In the genomic region with DNA sequence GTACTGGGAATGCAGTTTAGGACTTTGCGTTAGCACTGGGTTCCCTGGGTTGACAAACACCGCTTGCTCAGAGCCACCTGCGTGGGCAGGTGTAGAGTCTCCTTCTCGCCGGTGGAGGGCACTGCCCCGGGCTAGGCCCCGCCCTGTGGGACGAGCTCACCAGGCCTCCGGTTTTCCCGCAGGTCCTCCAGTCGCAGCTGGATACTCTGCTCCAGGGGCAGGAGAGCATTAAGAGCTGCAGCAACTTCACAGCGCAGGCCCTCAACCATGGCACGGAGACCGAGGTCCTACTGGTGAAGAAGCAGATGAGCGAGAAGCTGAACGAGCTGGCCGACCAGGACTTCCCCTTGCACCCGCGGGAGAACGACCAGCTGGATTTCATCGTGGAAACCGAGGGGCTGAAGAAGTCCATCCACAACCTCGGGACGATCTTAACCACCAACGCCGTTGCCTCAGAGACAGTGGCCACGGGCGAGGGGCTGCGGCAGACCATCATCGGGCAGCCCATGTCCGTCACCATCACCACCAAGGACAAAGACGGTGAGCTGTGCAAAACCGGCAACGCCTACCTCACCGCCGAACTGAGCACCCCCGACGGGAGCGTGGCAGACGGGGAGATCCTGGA, we compare ENCODE assay signal across 21 cellular contexts. TPM values are rescaled to one million over a fixed set of nuclear protein-coding genes. Genes with fewer than 3 reads are reported as not detected.
DNase-seq lines count a peak whose midpoint lies in the region; ATAC-seq and TF ChIP-seq lines count a peak whose summit lies in the region.
"Had no signal": no experiment of that assay in that cellular context is flagged by ENCODE, and none has a peak within 500 bp of the region (broad histone marks: within the 10 kb centered on the region; RNA-seq: fewer than 3 reads in every experiment).

No MANE protein-coding gene starts in this region.

- H3F3A ChIP-seq in PC-9 (ENCODE audit: insufficient read depth, low read depth), result peaks cover 11% of the 10 kb centered on the region

- H3K27ac Mint-ChIP-seq in Caco-2 (ENCODE audit: unreplicated experiment) (no peak overlapping the region), progenitor cell of endocrine pancreas (peak overlapping the region; percentile 37), T-cell (no peak overlapping the region)
- no peak overlapping the region for H3K27ac Mint-ChIP-seq in CD8-positive, alpha-beta memory T cell
- H3K27ac Mint-ChIP-seq: activated naive CD8-positive, alpha-beta T cell treated with anti-CD3 and anti-CD28 coated beads, Interleukin-2, amount 50 U/mL, for 24 hours; activated T-helper 17 cell treated with anti-CD3 and anti-CD28 coated beads, Interleukin-2, amount 50 U/mL, for 72 hours; CD4-positive, alpha-beta memory T cell; IgD-negative memory B cell; naive thymus-derived CD4-positive, alpha-beta T cell; stimulated activated memory B cell treated with anti-CD40 and anti-IgM and Interleukin-4, amounts not matched to agents 10 μg/mL and 1 μg/mL and 100 μg/mL, for 72 hours; T-helper 2 cell treated with Interferon-gamma antibody and Interleukin-4, amounts not matched to agents 5 μg/mL and 100 μg/mL, for 36 hours had no signal

- CTCF ChIA-PET in Caco-2 (lab: Charles Lee) (no interaction called here), PC-9 (lab: Charles Lee) (interaction anchor here (0.6 to 0.7 kb wide), 2 partner anchors 41 to 46 kb away, joined by 3 read pairs; no protein-coding TSS in a partner anchor), T-cell (lab: Charles Lee) (no interaction called here)
- CTCF ChIA-PET in CD8-positive, alpha-beta memory T cell (lab: Charles Lee), result no interaction called here

- H3K4me2 ChIP-seq in PC-9, result peak overlapping the region; percentile 61

- ATAC-seq in foreskin keratinocyte, result peak; percentile 79
- no peak for ATAC-seq in GM19351 (IDR thresholded peaks at IDR 0.05; ENCODE audit: unreplicated experiment)
- no peak for ATAC-seq in T-cell (replicated peaks in 1 of 4)
- ATAC-seq: activated CD4-positive, CD25-positive, alpha-beta regulatory T cell treated with anti-CD3 and anti-CD28 coated beads, Interleukin-2, amount 50 U/mL, for 24 hours; activated naive CD8-positive, alpha-beta T cell treated with anti-CD3 and anti-CD28 coated beads, Interleukin-2, amount 50 U/mL, for 24 hours; activated T-helper 17 cell treated with anti-CD3 and anti-CD28 coated beads, Interleukin-2, amount 50 U/mL, for 72 hours; naive thymus-derived CD4-positive, alpha-beta T cell; PC-3; stimulated activated memory B cell treated with anti-CD40 and anti-IgM and Interleukin-4, amounts not matched to agents 10 μg/mL and 1 μg/mL and 100 μg/mL, for 72 hours had no signal

- H3K4me1 ChIP-seq in Caco-2, result no peaks in the 10 kb centered on the region
- H3K4me1 ChIP-seq in PC-9 (replicated peaks; ENCODE audit: insufficient read depth), result peaks cover 41% of the 10 kb centered on the region
- H3K4me1 ChIP-seq in foreskin keratinocyte, result peaks cover 27% of the 10 kb centered on the region
- no peaks in the 10 kb centered on the region for H3K4me1 ChIP-seq in CD8-positive, alpha-beta memory T cell (ENCODE audit: insufficient read depth, low read length)
- H3K4me1 ChIP-seq in thyroid gland, result peaks cover 25 to 39% of the 10 kb centered on the region in 2 donors

- DNase-seq in Caco-2 (no peak), PC-9 (no peak), foreskin keratinocyte (no peak), progenitor cell of endocrine pancreas (ENCODE audit: low spot score, unreplicated experiment) (no peak), thyroid gland (no peak), T-cell (no peak)
- DNase-seq in CD8-positive, alpha-beta memory T cell, result no peak
- DNase-seq: activated naive CD8-positive, alpha-beta T cell treated with anti-CD3 and anti-CD28 coated beads, Interleukin-2, amount 50 U/mL, for 24 hours; CD4-positive, alpha-beta memory T cell; erythroblast; lower lobe of right lung; naive thymus-derived CD4-positive, alpha-beta T cell; NCI-H187 treated with DMSO at 0.1 percent for 48 hours had no signal

- TF ChIP-seq CTCF in Caco-2 (IDR thresholded peaks at IDR 0.05; ENCODE audit: insufficient read depth in 1 of 2, low read depth in 1 of 2, low read length in 1 of 2, severe bottlenecking in 1 of 2, unreplicated experiment in 1 of 2) (no peak), PC-9 (conservative IDR thresholded peaks at IDR 0.05) (no peak), foreskin keratinocyte (conservative IDR thresholded peaks at IDR 0.05) (peak; percentile 53), progenitor cell of endocrine pancreas (IDR thresholded peaks at IDR 0.05; ENCODE audit: unreplicated experiment) (no peak), thyroid gland (IDR thresholded peaks at IDR 0.05) (no peak)

- H3K27me3 Mint-ChIP-seq in Caco-2 (ENCODE audit: insufficient read depth, unreplicated experiment), result no peaks in the 10 kb centered on the region
- H3K27me3 Mint-ChIP-seq in progenitor cell of endocrine pancreas, result no peaks in the 10 kb centered on the region
- H3K27me3 Mint-ChIP-seq in CD8-positive, alpha-beta memory T cell, result peaks cover 7 to 37% of the 10 kb centered on the region in 2 donors
- no peaks in the 10 kb centered on the region for H3K27me3 Mint-ChIP-seq in T-cell
- H3K27me3 Mint-ChIP-seq: activated naive CD8-positive, alpha-beta T cell treated with anti-CD3 and anti-CD28 coated beads, Interleukin-2, amount 50 U/mL, for 24 hours; activated T-helper 17 cell treated with anti-CD3 and anti-CD28 coated beads, Interleukin-2, amount 50 U/mL, for 72 hours; stimulated activated memory B cell treated with anti-CD40 and anti-IgM and Interleukin-4, amounts not matched to agents 10 μg/mL and 1 μg/mL and 100 μg/mL, for 72 hours had no signal

- H3K4me3 ChIP-seq in Caco-2 (ENCODE audit: low read depth, low read length) (no peak overlapping the region), PC-9 (no peak overlapping the region), thyroid gland (replicated peaks in 1 of 3) (no peak overlapping the region)
- H3K4me3 ChIP-seq in CD8-positive, alpha-beta memory T cell (ENCODE audit: low read length), result no peak overlapping the region
- H3K4me3 ChIP-seq: lower lobe of right lung, tibial nerve had no signal

- H3K9me3 ChIP-seq in Caco-2 (peaks cover 4% of the 10 kb centered on the region), PC-9 (ENCODE audit: insufficient read depth, low read depth) (no peaks in the 10 kb centered on the region), thyroid gland (no peaks in the 10 kb centered on the region)
- no peaks in the 10 kb centered on the region for H3K9me3 ChIP-seq in CD8-positive, alpha-beta memory T cell (ENCODE audit: low read length)
- H3K9me3 ChIP-seq: lower lobe of right lung had no signal

- intact Hi-C loops in Caco-2 (cut with micrococcal nuclease; ENCODE audit: unreplicated experiment), result no loop called here
- intact Hi-C loops in PC-9 (cut with micrococcal nuclease; ENCODE audit: unreplicated experiment), result loop anchor here (10.0 kb wide), 2 partner anchors 90 to 300 kb away; a partner anchor contains a TSS
- intact Hi-C loops in thyroid gland (cut with DNase I), result no loop called here

- H2AFZ ChIP-seq in PC-9, result no peak overlapping the region

- H3K27me3 ChIP-seq in Caco-2 (replicated peaks; ENCODE audit: control insufficient read depth, insufficient read depth, low read length), result no peaks in the 10 kb centered on the region
- H3K27me3 ChIP-seq in PC-9 (ENCODE audit: insufficient read depth, low read depth), result no peaks in the 10 kb centered on the region
- no peaks in the 10 kb centered on the region for H3K27me3 ChIP-seq in foreskin keratinocyte
- peaks cover 4% of the 10 kb centered on the region for H3K27me3 ChIP-seq in CD8-positive, alpha-beta memory T cell (ENCODE audit: insufficient read depth, low read length, poor library complexity, severe bottlenecking)
- no peaks in the 10 kb centered on the region for H3K27me3 ChIP-seq in thyroid gland
- H3K27me3 ChIP-seq: tibial nerve had no signal

- POLR2A ChIA-PET in Caco-2 (lab: Charles Lee), result no interaction called here
- POLR2A ChIA-PET in PC-9 (lab: Charles Lee; ENCODE audit: unreplicated experiment), result no interaction called here
- POLR2A ChIA-PET in CD8-positive, alpha-beta memory T cell (lab: Charles Lee), result no interaction called here
- POLR2A ChIA-PET in T-cell (lab: Charles Lee), result no interaction called here

- H3K9me2 ChIP-seq in PC-9 (ENCODE audit: insufficient read depth), result no peaks in the 10 kb centered on the region

- H3K4me3 Mint-ChIP-seq in Caco-2 (ENCODE audit: unreplicated experiment) (no peak overlapping the region), progenitor cell of endocrine pancreas (ENCODE audit: low read depth) (no peak overlapping the region), T-cell (no peak overlapping the region)
- H3K4me3 Mint-ChIP-seq in CD8-positive, alpha-beta memory T cell, result no peak overlapping the region
- H3K4me3 Mint-ChIP-seq: activated naive CD8-positive, alpha-beta T cell treated with anti-CD3 and anti-CD28 coated beads, Interleukin-2, amount 50 U/mL, for 24 hours; activated T-helper 17 cell treated with anti-CD3 and anti-CD28 coated beads, Interleukin-2, amount 50 U/mL, for 72 hours; CD4-positive, alpha-beta memory T cell; IgD-negative memory B cell; naive thymus-derived CD4-positive, alpha-beta T cell; stimulated activated memory B cell treated with anti-CD40 and anti-IgM and Interleukin-4, amounts not matched to agents 10 μg/mL and 1 μg/mL and 100 μg/mL, for 72 hours; T-helper 2 cell treated with Interferon-gamma antibody and Interleukin-4, amounts not matched to agents 5 μg/mL and 100 μg/mL, for 36 hours had no signal

- no peak for TF ChIP-seq POLR2A in thyroid gland (IDR thresholded peaks at IDR 0.05)

- no peaks in the 10 kb centered on the region for H3K79me2 ChIP-seq in PC-9 (ENCODE audit: low read depth)

- no peaks in the 10 kb centered on the region for H4K20me1 ChIP-seq in PC-9 (ENCODE audit: insufficient read depth)

- BruUV-seq in Caco-2 (replicated peaks; lab: Mats Ljungman, UMichigan) (TSS peak; percentile 35), PC-9 (replicated peaks; lab: Mats Ljungman, UMichigan) (no TSS peak)

- peaks cover 11% of the 10 kb centered on the region for H3K9me3 Mint-ChIP-seq in Caco-2 (ENCODE audit: unreplicated experiment)
- H3K9me3 Mint-ChIP-seq in progenitor cell of endocrine pancreas (ENCODE audit: low read depth), result peaks cover 12% of the 10 kb centered on the region
- H3K9me3 Mint-ChIP-seq in CD8-positive, alpha-beta memory T cell, result peaks cover 0 to 10% (median 8%) of the 10 kb centered on the region in 5 donors
- H3K9me3 Mint-ChIP-seq in T-cell, result peaks cover 0 to 13% (median 7%) of the 10 kb centered on the region in 3 donors

- H3K36me3 ChIP-seq in Caco-2 (ENCODE audit: control insufficient read depth, insufficient read depth, low read length) (no peaks in the 10 kb centered on the region), PC-9 (ENCODE audit: low read depth) (peaks cover 29% of the 10 kb centered on the region), thyroid gland (peaks cover 12 to 13% of the 10 kb centered on the region in 2 donors)
- no peaks in the 10 kb centered on the region for H3K36me3 ChIP-seq in CD8-positive, alpha-beta memory T cell (ENCODE audit: insufficient read depth, low read length)

- H3K27ac ChIP-seq in PC-9, result peak overlapping the region; percentile 68
- H3K27ac ChIP-seq in foreskin keratinocyte, result no peak overlapping the region
- no peak overlapping the region for H3K27ac ChIP-seq in CD8-positive, alpha-beta memory T cell (ENCODE audit: low read depth, low read length)
- H3K27ac ChIP-seq in thyroid gland, result peak overlapping the region in 1 of 3 donors; percentile 15
- H3K27ac ChIP-seq: lower lobe of right lung, tibial nerve had no signal

- H3K4me1 Mint-ChIP-seq in Caco-2 (ENCODE audit: low read depth, unreplicated experiment) (peaks cover 8% of the 10 kb centered on the region), progenitor cell of endocrine pancreas (ENCODE audit: low read depth) (peaks cover 1% of the 10 kb centered on the region), T-cell (peaks cover 0 to 6% (median 2%) of the 10 kb centered on the region in 3 donors)
- H3K4me1 Mint-ChIP-seq in CD8-positive, alpha-beta memory T cell, result no peaks in the 10 kb centered on the region
- H3K4me1 Mint-ChIP-seq: activated naive CD8-positive, alpha-beta T cell treated with anti-CD3 and anti-CD28 coated beads, Interleukin-2, amount 50 U/mL, for 24 hours; IgD-negative memory B cell; stimulated activated memory B cell treated with anti-CD40 and anti-IgM and Interleukin-4, amounts not matched to agents 10 μg/mL and 1 μg/mL and 100 μg/mL, for 72 hours had no signal

- WGBS in thyroid gland, 2 donors, result 90 to 95% methylated on average over 39 of the region's 40 CpGs

- peaks cover 21% of the 10 kb centered on the region for H3K36me3 Mint-ChIP-seq in Caco-2 (ENCODE audit: insufficient read depth, unreplicated experiment)
- H3K36me3 Mint-ChIP-seq in progenitor cell of endocrine pancreas (ENCODE audit: insufficient read depth), result peaks cover 46% of the 10 kb centered on the region
- peaks cover 0 to 8% (median 5%) of the 10 kb centered on the region in 3 donors for H3K36me3 Mint-ChIP-seq in CD8-positive, alpha-beta memory T cell
- H3K36me3 Mint-ChIP-seq in T-cell, result peaks cover 39% of the 10 kb centered on the region

RNA-seq across cellular contexts. Expression of a gene that starts 49.2 kb away (rescaled TPM):
- total RNA-seq in Caco-2 (2022) (19.8 and 21.8 TPM in 2 replicates), PC-9 (2021) (17.6 and 24.4 TPM in 2 replicates), foreskin keratinocyte (10.8 and 15.6 TPM in 2 replicates), progenitor cell of endocrine pancreas (9.1 and 9.7 TPM in 2 replicates), thyroid gland (1 to 10 TPM in 1 of 4 donors, under 1 TPM in 1, not detected in 2; 0.89 to 1.6 TPM), T-cell (1 to 10 TPM in 1 of 5 donors, under 1 TPM in 2, not detected in 2; 0.53 to 1.1 (median 0.70) TPM)
- polyA plus RNA-seq in foreskin keratinocyte, result 13.2 and 19.8 TPM in 2 replicates
- total RNA-seq in CD8-positive, alpha-beta memory T cell, result 10 to 100 TPM; 20.2 to 21.6 TPM
- 0.31 TPM for polyA plus RNA-seq in CD8-positive, alpha-beta memory T cell
- total RNA-seq: CD4-positive, alpha-beta memory T cell had no signal
- polyA plus RNA-seq: IgD-negative memory B cell had no signal
